Comparison of ENCODE assay signal across 15 cellular contexts in genomic region chr14:91231446-91231845, GRCh38. TPM values are rescaled to one million over a fixed set of nuclear protein-coding genes. Genes with fewer than 3 reads are reported as not detected.
DNase-seq lines count a peak whose midpoint lies in the region; ATAC-seq and TF ChIP-seq lines count a peak whose summit lies in the region.
"Had no signal": no experiment of that assay in that cellular context is flagged by ENCODE, and none has a peak within 500 bp of the region (broad histone marks: within the 10 kb centered on the region; RNA-seq: fewer than 3 reads in every experiment).

No MANE protein-coding gene starts in this region.

- TF ChIP-seq POLR2A in gastroesophageal sphincter (IDR thresholded peaks at IDR 0.05), result no peak

- no peaks in the 10 kb centered on the region for H3K27me3 ChIP-seq in gastroesophageal sphincter
- H3K27me3 ChIP-seq: gastrocnemius medialis had no signal

- ATAC-seq in gastroesophageal sphincter (peak; percentile 18), HG03378 (IDR thresholded peaks at IDR 0.05; ENCODE audit: unreplicated experiment) (no peak), GM19035 (IDR thresholded peaks at IDR 0.05; ENCODE audit: unreplicated experiment) (no peak)
- ATAC-seq: gastrocnemius medialis, HCT116 had no signal

- H3K4me1 ChIP-seq in gastroesophageal sphincter, result no peaks in the 10 kb centered on the region
- H3K4me1 ChIP-seq in urinary bladder (ENCODE audit: insufficient read depth), result no peaks in the 10 kb centered on the region
- H3K4me1 ChIP-seq: gastrocnemius medialis had no signal

- TF ChIP-seq EP300 in gastroesophageal sphincter (IDR thresholded peaks at IDR 0.05), result no peak

- no peaks in the 10 kb centered on the region for H3K9me3 Mint-ChIP-seq in activated naive CD4-positive, alpha-beta T cell treated with anti-CD3 and anti-CD28 coated beads, Interleukin-2, amount 50 U/mL, for 24 hours
- peaks cover 6% of the 10 kb centered on the region for H3K9me3 Mint-ChIP-seq in T-helper 2 cell treated with Interferon-gamma antibody and Interleukin-4, amounts not matched to agents 5 μg/mL and 100 μg/mL, for 36 hours

- TF ChIP-seq CTCF in gastroesophageal sphincter (IDR thresholded peaks at IDR 0.05), result no peak

- H3K9me3 ChIP-seq in gastroesophageal sphincter, result peaks cover 0 to 15% (median 0%) of the 10 kb centered on the region in 3 donors
- H3K9me3 ChIP-seq: gastrocnemius medialis had no signal

- H3K4me3 ChIP-seq in gastroesophageal sphincter, result no peak overlapping the region
- no peak overlapping the region for H3K4me3 ChIP-seq in urinary bladder (ENCODE audit: low read depth, low read length)
- H3K4me3 ChIP-seq: gastrocnemius medialis had no signal

- H3K36me3 ChIP-seq in gastroesophageal sphincter (peaks cover 0 to 57% of the 10 kb centered on the region in 2 donors), urinary bladder (ENCODE audit: insufficient read depth) (no peaks in the 10 kb centered on the region)

- H3K4me3 Mint-ChIP-seq in activated naive CD4-positive, alpha-beta T cell treated with anti-CD3 and anti-CD28 coated beads, Interleukin-2, amount 50 U/mL, for 24 hours, result peak overlapping the region; percentile 13
- H3K4me3 Mint-ChIP-seq in T-helper 2 cell treated with Interferon-gamma antibody and Interleukin-4, amounts not matched to agents 5 μg/mL and 100 μg/mL, for 36 hours, result peak overlapping the region; percentile 92

- H3K27me3 Mint-ChIP-seq in activated naive CD4-positive, alpha-beta T cell treated with anti-CD3 and anti-CD28 coated beads, Interleukin-2, amount 50 U/mL, for 24 hours, result no peaks in the 10 kb centered on the region
- H3K27me3 Mint-ChIP-seq in T-helper 2 cell treated with Interferon-gamma antibody and Interleukin-4, amounts not matched to agents 5 μg/mL and 100 μg/mL, for 36 hours (ENCODE audit: low read depth), result no peaks in the 10 kb centered on the region

- H3K27ac ChIP-seq in gastroesophageal sphincter, result peak overlapping the region in 3 of 4 donors; percentile 3 to 15 (median 11)
- H3K27ac ChIP-seq in urinary bladder (ENCODE audit: low read depth), result peak overlapping the region; percentile 3
- H3K27ac ChIP-seq: gastrocnemius medialis, RWPE1 had no signal

- H3K27ac Mint-ChIP-seq in activated naive CD4-positive, alpha-beta T cell treated with anti-CD3 and anti-CD28 coated beads, Interleukin-2, amount 50 U/mL, for 24 hours, result peak overlapping the region; percentile 94
- H3K27ac Mint-ChIP-seq in T-helper 2 cell treated with Interferon-gamma antibody and Interleukin-4, amounts not matched to agents 5 μg/mL and 100 μg/mL, for 36 hours, result peak overlapping the region; percentile 99

- H3K4me1 Mint-ChIP-seq in activated naive CD4-positive, alpha-beta T cell treated with anti-CD3 and anti-CD28 coated beads, Interleukin-2, amount 50 U/mL, for 24 hours, result peaks cover 84% of the 10 kb centered on the region
- H3K4me1 Mint-ChIP-seq in T-helper 2 cell treated with Interferon-gamma antibody and Interleukin-4, amounts not matched to agents 5 μg/mL and 100 μg/mL, for 36 hours (ENCODE audit: low read depth), result peaks cover 72% of the 10 kb centered on the region

- 60 to 82% methylated on average over 2 to 3 of the region's 3 CpGs for WGBS in gastroesophageal sphincter (ENCODE audit: low coverage in 1 of 2), 2 donors
- 46% methylated on average over 3 of the region's 3 CpGs for WGBS in urinary bladder

- H3K36me3 Mint-ChIP-seq in activated naive CD4-positive, alpha-beta T cell treated with anti-CD3 and anti-CD28 coated beads, Interleukin-2, amount 50 U/mL, for 24 hours, result peaks cover 10% of the 10 kb centered on the region
- H3K36me3 Mint-ChIP-seq in T-helper 2 cell treated with Interferon-gamma antibody and Interleukin-4, amounts not matched to agents 5 μg/mL and 100 μg/mL, for 36 hours (ENCODE audit: low read depth), result peaks cover 71% of the 10 kb centered on the region

- no peak for DNase-seq in activated naive CD4-positive, alpha-beta T cell (lab: John Stamatoyannopoulos, UW)
- DNase-seq in T-helper 2 cell treated with Interferon-gamma antibody and Interleukin-4, amounts not matched to agents 5 μg/mL and 100 μg/mL, for 36 hours (ENCODE audit: low spot score), result no peak
- DNase-seq in epidermal melanocyte (ENCODE audit: insufficient read length, low spot score), result no peak
- DNase-seq: gastrocnemius medialis, GDM1, midbrain, NCI-H510A, T-helper 9 cell had no signal

RNA-seq across cellular contexts. Expression of gene GPR68, which starts 13.1 kb away (rescaled TPM):
- 10 to 100 TPM in 1 of 4 donors, 1 to 10 TPM in 3; 1.8 to 10.3 (median 3.0) TPM for total RNA-seq in gastroesophageal sphincter
- total RNA-seq in urinary bladder, result 1.7 TPM
- polyA plus RNA-seq in urinary bladder, result 2.8 TPM
